8 cellular contexts compared by ENCODE assay signal in the genomic region with DNA sequence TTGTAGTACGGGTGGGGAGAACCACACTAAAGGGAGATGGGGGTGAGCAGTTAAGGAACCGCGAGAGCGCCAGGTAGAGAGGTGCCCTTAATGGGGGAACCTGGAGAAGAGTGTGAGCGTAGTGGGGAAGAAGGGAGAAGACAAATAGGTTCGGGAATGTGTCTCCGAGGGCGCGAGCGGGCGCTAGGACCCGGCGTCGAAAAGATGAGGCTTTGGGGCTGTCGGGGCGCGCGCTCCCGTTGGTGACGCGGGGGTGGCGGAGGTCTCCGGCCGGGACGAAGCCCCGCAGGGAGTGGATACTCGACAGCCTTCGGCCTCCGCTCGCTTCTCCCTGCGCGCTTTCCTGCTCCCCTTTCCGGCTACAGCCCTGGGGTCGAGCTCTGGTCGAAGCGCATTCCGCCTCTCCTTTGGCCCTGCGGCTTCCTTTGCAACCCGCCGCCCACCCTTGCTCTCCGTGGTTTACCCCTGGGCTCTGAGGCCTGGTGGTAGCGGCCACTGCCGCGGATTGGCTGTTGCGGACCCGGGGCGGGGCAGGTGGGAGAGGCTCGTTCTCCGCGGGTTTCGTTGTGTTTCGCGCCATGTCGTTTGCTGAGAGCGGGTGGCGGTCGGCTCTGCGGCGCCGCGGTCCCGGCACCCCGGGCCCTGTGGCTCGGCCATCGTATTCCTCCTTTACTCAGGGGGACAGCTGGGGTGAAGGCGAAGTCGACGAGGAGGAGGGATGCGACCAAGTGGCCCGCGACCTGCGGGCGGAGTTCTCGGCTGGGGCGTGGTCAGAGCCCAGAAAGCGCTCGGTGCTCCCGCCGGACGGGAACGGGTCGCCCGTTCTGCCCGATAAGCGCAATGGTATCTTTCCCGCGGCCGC. TPM values are rescaled to one million over a fixed set of nuclear protein-coding genes. Genes with fewer than 3 reads are reported as not detected.
DNase-seq lines count a peak whose midpoint lies in the region; ATAC-seq and TF ChIP-seq lines count a peak whose summit lies in the region.

A gene (plus strand): TSS at position 574 of the 862 bp plus-strand sequence. CDS start 5 bp downstream, at position 579.

- TF ChIP-seq CTCF in VCaP (conservative IDR thresholded peaks at IDR 0.05), result no peak

- peak within 1 kb of the TSS; percentile 81 for H3K4me2 ChIP-seq in skeletal muscle satellite cell (ENCODE audit: low read length)

- H3K9me3 ChIP-seq in iPS-18a (ENCODE audit: control insufficient read depth, low read depth, low read length) (no peaks in the 10 kb centered on the region), skeletal muscle satellite cell (replicated peaks; ENCODE audit: low read length) (no peaks in the 10 kb centered on the region)

- H3K27ac ChIP-seq in VCaP, result peak within 1 kb of the TSS; percentile 94
- H3K27ac ChIP-seq in iPS-18a (ENCODE audit: low read length), result peak within 1 kb of the TSS; percentile 96

- peaks cover 9% of the 10 kb centered on the region for H3K4me1 ChIP-seq in iPS-18a (ENCODE audit: control insufficient read depth, low read depth, low read length)
- H3K4me1 ChIP-seq in skeletal muscle satellite cell (ENCODE audit: control insufficient read depth, insufficient read depth, low read length), result peaks cover 20% of the 10 kb centered on the region

- in situ Hi-C loops in ACHN (cut with HindIII; ENCODE audit: low pct_ligation_motif_present, low pct_unique_long_range_greater_than_20kb, low sequenced_read_pairs) (no loop called here), T47D (cut with HindIII; ENCODE audit: low pct_unique_long_range_greater_than_20kb, low sequenced_read_pairs) (no loop called here)

- DNase-seq in ACHN (peak; percentile 94), NCI-H2196 treated with DMSO at 0.1 percent for 48 hours (lab: John Stamatoyannopoulos, UW; ENCODE audit: unreplicated experiment) (peak; percentile 91), T47D (ENCODE audit: low read depth in 1 of 2, low spot score in 1 of 2) (peak; percentile 46 to 91)

- peaks cover 42% of the 10 kb centered on the region for H3K36me3 ChIP-seq in iPS-18a (ENCODE audit: control insufficient read depth, low read depth, low read length)
- peaks cover 23% of the 10 kb centered on the region for H3K36me3 ChIP-seq in skeletal muscle satellite cell (ENCODE audit: insufficient read depth, low read length)

- H3K9ac ChIP-seq in iPS-18a (ENCODE audit: low read length) (peak within 1 kb of the TSS; percentile 99), skeletal muscle satellite cell (ENCODE audit: low read depth, low read length) (peak within 1 kb of the TSS; percentile 99)

- peak within 1 kb of the TSS; percentile 100 for H3K4me3 ChIP-seq in iPS-18a (ENCODE audit: low read length)
- peak within 1 kb of the TSS; percentile 97 for H3K4me3 ChIP-seq in skeletal muscle satellite cell (ENCODE audit: low read length)

- H3K27me3 ChIP-seq in iPS-18a (ENCODE audit: control insufficient read depth, insufficient read depth, low read length) (no peaks in the 10 kb centered on the region), skeletal muscle satellite cell (ENCODE audit: control insufficient read depth, insufficient read depth, low read length) (no peaks in the 10 kb centered on the region)

- ATAC-seq in GM18907 (IDR thresholded peaks at IDR 0.05; ENCODE audit: unreplicated experiment) (peak; percentile 79), HG03139 (IDR thresholded peaks at IDR 0.05; ENCODE audit: unreplicated experiment) (peak; percentile 65)

RNA-seq across cellular contexts. Expression of the gene that starts here (rescaled TPM):
- 20.8 and 33.0 TPM in 2 replicates for total RNA-seq in skeletal muscle satellite cell (2012; rRNA removed)

Comparison
In these comparisons a context has a peak if more than half of its experiments do, and no peak if none do; other contexts are left out.
1. Peak in every context shown above with its lines: DNase-seq, ATAC-seq, H3K4me3 ChIP-seq and H3K27ac ChIP-seq.